In genomic region chr5:11247224-11247623, GRCh38 we compare ENCODE assay signal across 13 cellular contexts.
"Had no signal": no experiment of that assay in that cellular context is flagged by ENCODE, and none has a peak within 500 bp of the region (broad histone marks: within the 10 kb centered on the region; RNA-seq: fewer than 3 reads in every experiment).

No MANE protein-coding gene starts in this region.

- H3K4me1 ChIP-seq: lower lobe of right lung, transverse colon had no signal

- H3K9me3 ChIP-seq: lower lobe of right lung, neutrophil, transverse colon had no signal

- H3K4me3 ChIP-seq: lower lobe of right lung, skin epidermis, transverse colon had no signal

- H3K27me3 ChIP-seq: neutrophil, transverse colon had no signal

- ATAC-seq: activated CD4-positive, CD25-positive, alpha-beta regulatory T cell treated with anti-CD3 and anti-CD28 coated beads, Interleukin-2, amount 50 U/mL, for 24 hours; effector memory CD8-positive, alpha-beta T cell; left cardiac atrium; lower lobe of right lung; stimulated activated naive B cell treated with anti-CD40 and anti-IgM and Interleukin-4, amounts not matched to agents 10 μg/mL and 1 μg/mL and 100 μg/mL, for 72 hours had no signal

- DNase-seq: activated naive CD4-positive, alpha-beta T cell treated with anti-CD3 and anti-CD28 coated beads, Interleukin-2, amount 50 U/mL, for 16 hours; central memory CD4-positive, alpha-beta T cell; effector memory CD8-positive, alpha-beta T cell; hypothalamus; left cardiac atrium; lower lobe of right lung; midbrain; stimulated activated naive B cell treated with anti-CD40 and anti-IgM and Interleukin-4, amounts not matched to agents 10 μg/mL and 1 μg/mL and 100 μg/mL, for 72 hours; substantia nigra; transverse colon had no signal

- H3K36me3 ChIP-seq: lower lobe of right lung, neutrophil, transverse colon had no signal

- H3K27ac ChIP-seq: lower lobe of right lung, neutrophil, skin epidermis, transverse colon had no signal
